ENCODE assay signal across 11 cellular contexts in genomic region chr16:84368327-84368996, GRCh38. TPM values are rescaled to one million over a fixed set of nuclear protein-coding genes. Genes with fewer than 3 reads are reported as not detected.
DNase-seq lines count a peak whose midpoint lies in the region; ATAC-seq and TF ChIP-seq lines count a peak whose summit lies in the region.
"Had no signal": no experiment of that assay in that cellular context is flagged by ENCODE, and none has a peak within 500 bp of the region (broad histone marks: within the 10 kb centered on the region; RNA-seq: fewer than 3 reads in every experiment).

TSS of gene ATP2C2 (plus strand) at chr16:84368538. CDS start at chr16:84368616, 78 bp downstream.

- no peaks in the 10 kb centered on the region for H3K79me2 ChIP-seq in GM23338 (replicated peaks; ENCODE audit: insufficient read depth)

- H3K4me1 ChIP-seq in GM23338 (ENCODE audit: insufficient read depth) (peaks cover 21% of the 10 kb centered on the region), neutrophil (ENCODE audit: control insufficient read depth in 1 of 2, insufficient read depth in 1 of 2, low read depth in 1 of 2, low read length in 1 of 2) (peaks cover 79 to 83% of the 10 kb centered on the region in 2 experiments), esophagus muscularis mucosa (peaks cover 9 to 11% (median 9%) of the 10 kb centered on the region in 4 donors)

- H3K27ac ChIP-seq in GM23338 (ENCODE audit: low read depth) (no peak within 1 kb of the TSS), neutrophil (peak within 1 kb of the TSS; percentile 59), esophagus muscularis mucosa (replicated peaks in 1 of 4) (no peak within 1 kb of the TSS)

- no peaks in the 10 kb centered on the region for H3F3A ChIP-seq in GM23338 (replicated peaks; ENCODE audit: low read depth)

- 2% methylated on average over 8 of the region's 66 CpGs for WGBS in esophagus muscularis mucosa

- peaks cover 26% of the 10 kb centered on the region for H3K27me3 Mint-ChIP-seq in GM23338 (ENCODE audit: insufficient read depth, low read depth, poor library complexity)

- DNase-seq in GM23338 (ENCODE audit: low spot score) (peak; percentile 93), NCI-H526 treated with DMSO at 0.1 percent for 48 hours (lab: John Stamatoyannopoulos, UW) (peak; percentile 53), GOT3 (lab: John Stamatoyannopoulos, UW) (no peak), esophagus muscularis mucosa (ENCODE audit: extremely low spot score) (no peak), dermis blood vessel endothelial cell (no peak)
- DNase-seq: activated B cell treated with CpG ODN at 0.5 μM for 24 hours, MM.1S, naive B cell had no signal

- H3K27me3 ChIP-seq in GM23338 (ENCODE audit: insufficient read depth) (peaks cover 26% of the 10 kb centered on the region), neutrophil (peaks cover 15% of the 10 kb centered on the region), esophagus muscularis mucosa (peaks cover 4 to 67% (median 25%) of the 10 kb centered on the region in 4 donors)

- H3K9me3 Mint-ChIP-seq in GM23338 = no peaks in the 10 kb centered on the region
- H3K9me3 Mint-ChIP-seq: activated B cell treated with CpG ODN at 0.5 μM for 24 hours had no signal

- no peak for TF ChIP-seq EP300 in esophagus muscularis mucosa (IDR thresholded peaks at IDR 0.05)

- H3K4me3 Mint-ChIP-seq in GM23338 = peak within 1 kb of the TSS; percentile 85
- H3K4me3 Mint-ChIP-seq: activated B cell treated with CpG ODN at 0.5 μM for 24 hours had no signal

- peak within 1 kb of the TSS; percentile 98 for H2AFZ ChIP-seq in GM23338

- intact Hi-C loops in esophagus muscularis mucosa (cut with DNase I) = no loop called here

- H3K4me2 ChIP-seq in GM23338 = peak within 1 kb of the TSS; percentile 80

- peaks cover 26% of the 10 kb centered on the region for H3K4me1 Mint-ChIP-seq in GM23338

- H3K9me2 ChIP-seq in GM23338 (ENCODE audit: insufficient read depth) = no peaks in the 10 kb centered on the region

- TF ChIP-seq CTCF in GM23338 (conservative IDR thresholded peaks at IDR 0.05; ENCODE audit: low read depth in 2 of 2) = no peak
- TF ChIP-seq CTCF in neutrophil (IDR thresholded peaks at IDR 0.05) = no peak
- TF ChIP-seq CTCF in esophagus muscularis mucosa (IDR thresholded peaks at IDR 0.05) = no peak

- H3K36me3 ChIP-seq in GM23338 (ENCODE audit: insufficient read depth) (no peaks in the 10 kb centered on the region), neutrophil (no peaks in the 10 kb centered on the region), esophagus muscularis mucosa (no peaks in the 10 kb centered on the region)

- H3K36me3 Mint-ChIP-seq in GM23338 (ENCODE audit: low read depth) = no peaks in the 10 kb centered on the region
- H3K36me3 Mint-ChIP-seq: naive B cell had no signal

- peak; percentile 94 for ATAC-seq in GM23338
- ATAC-seq in esophagus mucosa = peak; percentile 95
- no peak for ATAC-seq in HG02678 (IDR thresholded peaks at IDR 0.05; ENCODE audit: unreplicated experiment)

- no peak for TF ChIP-seq POLR2A in esophagus muscularis mucosa (IDR thresholded peaks at IDR 0.05; ENCODE audit: low read depth)

- H3K9me3 ChIP-seq in neutrophil (no peaks in the 10 kb centered on the region), esophagus muscularis mucosa (no peaks in the 10 kb centered on the region)

- H3K4me3 ChIP-seq in GM23338 = peak within 1 kb of the TSS; percentile 80
- peak within 1 kb of the TSS; percentile 64 to 68 for H3K4me3 ChIP-seq in neutrophil (ENCODE audit: low read depth in 1 of 2, low read length in 1 of 2)
- peak within 1 kb of the TSS in 1 of 4 donors; percentile 35 for H3K4me3 ChIP-seq in esophagus muscularis mucosa

- no peaks in the 10 kb centered on the region for H4K20me1 ChIP-seq in GM23338 (replicated peaks; ENCODE audit: insufficient read depth)

- H3K27ac Mint-ChIP-seq in GM23338 = no peak within 1 kb of the TSS
- H3K27ac Mint-ChIP-seq: activated B cell treated with CpG ODN at 0.5 μM for 24 hours, naive B cell had no signal

TF ChIP-seq in GM23338, 12 proteins besides CTCF, POLR2A, EP300 and RAD21:
- TF ChIP-seq ZNF114 (CRISPR knock-in tag; IDR thresholded peaks at IDR 0.05) (no peak), POLR2AphosphoS5 (IDR thresholded peaks at IDR 0.05; ENCODE audit: low read depth) (peak; percentile 66; the same call in 1 of the 2 replicates)

RNA-seq across cellular contexts. Expression of gene ATP2C2, which starts in this region (rescaled TPM):
- total RNA-seq in GM23338 (2014; rRNA removed; shearing (Covaris generic)) = 2.1 and 2.3 TPM in 2 replicates
- 2.1 and 2.9 TPM in 2 replicates for polyA plus RNA-seq in GM23338 (2016; fragmentation: Nextera tagmentation; extraction: Ambion mirVana)
- 6.9 TPM for total RNA-seq in esophagus mucosa
- total RNA-seq in esophagus muscularis mucosa = under 1 TPM in 1 of 4 donors, not detected in 3; 0.86 TPM
- not detected in 2 replicates for total RNA-seq in dermis blood vessel endothelial cell
- total RNA-seq: activated B cell treated with CpG ODN at 0.5 μM for 24 hours had no signal

Comparison
In these comparisons a context has a peak if more than half of its experiments do, and no peak if none do; other contexts are left out.
1. DNase-seq: peak in GM23338 (single experiment) and NCI-H526 treated with DMSO at 0.1 percent for 48 hours (single experiment); none in GOT3 (single experiment), esophagus muscularis mucosa (single experiment) and dermis blood vessel endothelial cell (single experiment).